ENCODE assay signal across 37 cellular contexts in genomic region chr1:228845101-228845500, GRCh38.
"Had no signal": no experiment of that assay in that cellular context is flagged by ENCODE, and none has a peak within 500 bp of the region (broad histone marks: within the 10 kb centered on the region; RNA-seq: fewer than 3 reads in every experiment).

No MANE protein-coding gene starts in this region.

- H3K9me3 Mint-ChIP-seq: activated T-cell treated with anti-CD3 and anti-CD28 coated beads, Interleukin-2, amount 50 U/mL, for 72 hours; activated T-helper 17 cell treated with anti-CD3 and anti-CD28 coated beads, Interleukin-2, amount 50 U/mL, for 72 hours had no signal

- H3K27me3 ChIP-seq: adrenal gland, ascending aorta, body of pancreas, brain microvascular endothelial cell, breast epithelium, cardiac muscle cell had no signal

- H3K9me3 ChIP-seq: ascending aorta, body of pancreas had no signal

- H3K27me3 Mint-ChIP-seq: activated naive CD4-positive, alpha-beta T cell treated with anti-CD3 and anti-CD28 coated beads, Interleukin-2, amount 10 ng/mL, durations not matched to agents 7 days and 5 days; activated naive CD4-positive, alpha-beta T cell treated with anti-CD3 and anti-CD28 coated beads, Interleukin-2, amount 50 U/mL, for 24 hours; activated naive CD8-positive, alpha-beta T cell; activated naive CD8-positive, alpha-beta T cell treated with anti-CD3 and anti-CD28 coated beads for 36 hours; activated naive CD8-positive, alpha-beta T cell treated with anti-CD3 and anti-CD28 coated beads, Interleukin-2, amount 50 U/mL, for 24 hours; activated T-cell treated with anti-CD3 and anti-CD28 coated beads, Interleukin-2, amount 50 U/mL, for 24 hours; activated T-helper 17 cell treated with anti-CD3 and anti-CD28 coated beads, Interleukin-2, amount 50 U/mL, for 72 hours; central memory CD8-positive, alpha-beta T cell had no signal

- H3K4me3 ChIP-seq: adrenal gland, ascending aorta, body of pancreas, breast epithelium, cardiac muscle cell had no signal

- H3K4me3 Mint-ChIP-seq: activated naive CD4-positive, alpha-beta T cell treated with anti-CD3 and anti-CD28 coated beads for 36 hours; activated naive CD4-positive, alpha-beta T cell treated with anti-CD3 and anti-CD28 coated beads, Interleukin-2, amount 10 ng/mL, durations not matched to agents 7 days and 5 days; activated naive CD4-positive, alpha-beta T cell treated with anti-CD3 and anti-CD28 coated beads, Interleukin-2, amount 50 U/mL, for 24 hours; activated naive CD8-positive, alpha-beta T cell; activated naive CD8-positive, alpha-beta T cell treated with anti-CD3 and anti-CD28 coated beads for 36 hours; activated naive CD8-positive, alpha-beta T cell treated with anti-CD3 and anti-CD28 coated beads, Interleukin-2, amount 10 ng/mL, durations not matched to agents 7 days and 5 days; activated naive CD8-positive, alpha-beta T cell treated with anti-CD3 and anti-CD28 coated beads, Interleukin-2, amount 50 U/mL, for 24 hours; activated T-cell treated with anti-CD3 and anti-CD28 coated beads, Interleukin-2, amount 50 U/mL, for 24 hours; activated T-cell treated with anti-CD3 and anti-CD28 coated beads, Interleukin-2, amount 50 U/mL, for 4 hours; activated T-cell treated with anti-CD3 and anti-CD28 coated beads, Interleukin-2, amount 50 U/mL, for 72 hours; activated T-helper 1 cell treated with anti-CD3 and anti-CD28 coated beads, Interleukin-12 subunit alpha, Interleukin-12 subunit beta, Interleukin-2, Interleukin-4 antibody, amounts not matched to agents 30 ng/mL and 10 ng/mL and 1 ng/mL, durations not matched to agents 14 hours and 24 hours and 36 hours; activated T-helper 17 cell treated with anti-CD3 and anti-CD28 coated beads, Interleukin-2, amount 50 U/mL, for 72 hours; brain; central memory CD8-positive, alpha-beta T cell had no signal

- H3K27ac Mint-ChIP-seq: activated naive CD4-positive, alpha-beta T cell treated with anti-CD3 and anti-CD28 coated beads for 36 hours; activated naive CD4-positive, alpha-beta T cell treated with anti-CD3 and anti-CD28 coated beads, Interleukin-2, amount 10 ng/mL, durations not matched to agents 7 days and 5 days; activated naive CD4-positive, alpha-beta T cell treated with anti-CD3 and anti-CD28 coated beads, Interleukin-2, amount 50 U/mL, for 24 hours; activated naive CD4-positive, alpha-beta T cell treated with anti-CD3 and anti-CD28 coated beads, Interleukin-2, amount 50 U/mL, for 72 hours; activated naive CD8-positive, alpha-beta T cell; activated naive CD8-positive, alpha-beta T cell treated with anti-CD3 and anti-CD28 coated beads for 36 hours; activated naive CD8-positive, alpha-beta T cell treated with anti-CD3 and anti-CD28 coated beads, Interleukin-2, amount 10 ng/mL, durations not matched to agents 7 days and 5 days; activated naive CD8-positive, alpha-beta T cell treated with anti-CD3 and anti-CD28 coated beads, Interleukin-2, amount 50 U/mL, for 24 hours; activated T-cell treated with anti-CD3 and anti-CD28 coated beads, Interleukin-2, amount 50 U/mL, for 24 hours; activated T-cell treated with anti-CD3 and anti-CD28 coated beads, Interleukin-2, amount 50 U/mL, for 72 hours; activated T-helper 1 cell treated with anti-CD3 and anti-CD28 coated beads, Interleukin-12 subunit alpha, Interleukin-12 subunit beta, Interleukin-2, Interleukin-4 antibody, amounts not matched to agents 30 ng/mL and 10 ng/mL and 1 ng/mL, durations not matched to agents 14 hours and 24 hours and 36 hours; activated T-helper 17 cell treated with anti-CD3 and anti-CD28 coated beads, Interleukin-2, amount 50 U/mL, for 72 hours; activated T-helper 2 cell treated with anti-CD3 and anti-CD28 coated beads, Interferon-gamma antibody, Interleukin-2, Interleukin-4, amounts not matched to agents 10 μg/mL and 5 μg/mL and 100 μg/mL, durations not matched to agents 14 hours and 24 hours and 36 hours; brain had no signal

- H3K36me3 Mint-ChIP-seq: activated naive CD4-positive, alpha-beta T cell treated with anti-CD3 and anti-CD28 coated beads, Interleukin-2, amount 50 U/mL, for 24 hours; activated naive CD8-positive, alpha-beta T cell treated with anti-CD3 and anti-CD28 coated beads, Interleukin-2, amount 10 ng/mL, durations not matched to agents 7 days and 5 days had no signal

- H3K4me1 Mint-ChIP-seq: activated naive CD4-positive, alpha-beta T cell treated with anti-CD3 and anti-CD28 coated beads, Interleukin-2, amount 50 U/mL, for 24 hours; activated naive CD8-positive, alpha-beta T cell treated with anti-CD3 and anti-CD28 coated beads for 36 hours; activated naive CD8-positive, alpha-beta T cell treated with anti-CD3 and anti-CD28 coated beads, Interleukin-2, amount 50 U/mL, for 24 hours; activated T-helper 17 cell treated with anti-CD3 and anti-CD28 coated beads, Interleukin-2, amount 50 U/mL, for 72 hours; central memory CD8-positive, alpha-beta T cell had no signal

- DNase-seq: activated effector memory CD4-positive, alpha-beta T cell treated with anti-CD3 and anti-CD28 coated beads, Interleukin-2, amount 50 U/mL, for 16 hours; activated effector memory CD4-positive, alpha-beta T cell treated with Interleukin-2 at 50 U/mL for 16 hours; activated gamma-delta T cell; activated gamma-delta T cell treated with Interleukin-2 at 50 U/mL for 16 hours; activated naive CD4-positive, alpha-beta T cell; activated naive CD4-positive, alpha-beta T cell treated with anti-CD3 and anti-CD28 coated beads for 36 hours; activated naive CD4-positive, alpha-beta T cell treated with anti-CD3 and anti-CD28 coated beads, Interleukin-2, amount 10 ng/mL, durations not matched to agents 7 days and 5 days; activated naive CD4-positive, alpha-beta T cell treated with anti-CD3 and anti-CD28 coated beads, Interleukin-2, amount 50 U/mL, for 16 hours; activated naive CD4-positive, alpha-beta T cell treated with Interleukin-2 at 50 U/mL for 16 hours; activated naive CD8-positive, alpha-beta T cell treated with anti-CD3 and anti-CD28 coated beads for 36 hours; activated naive CD8-positive, alpha-beta T cell treated with anti-CD3 and anti-CD28 coated beads, Interleukin-2, amount 10 ng/mL, durations not matched to agents 7 days and 5 days; activated naive CD8-positive, alpha-beta T cell treated with anti-CD3 and anti-CD28 coated beads, Interleukin-2, amount 50 U/mL, for 24 hours; activated T-cell treated with anti-CD3 and anti-CD28 coated beads, Interleukin-2, amount 50 U/mL, for 1 hour; activated T-cell treated with anti-CD3 and anti-CD28 coated beads, Interleukin-2, amount 50 U/mL, for 24 hours; activated T-cell treated with anti-CD3 and anti-CD28 coated beads, Interleukin-2, amount 50 U/mL, for 4 hours; activated T-cell treated with anti-CD3 and anti-CD28 coated beads, Interleukin-2, amount 50 U/mL, for 72 hours; adrenal gland; amniotic stem cell; amygdala; anterior cingulate cortex; aorta; body of pancreas; brain microvascular endothelial cell; caudate nucleus; central memory CD4-positive, alpha-beta T cell; cerebellar nuclear complex had no signal

- H3K4me1 ChIP-seq: breast epithelium had no signal

- H3K27ac ChIP-seq: adrenal gland, ascending aorta, body of pancreas, brain microvascular endothelial cell, breast epithelium, cardiac muscle cell had no signal

- ATAC-seq: activated naive CD8-positive, alpha-beta T cell treated with anti-CD3 and anti-CD28 coated beads, Interleukin-2, amount 50 U/mL, for 24 hours; activated T-cell treated with anti-CD3 and anti-CD28 coated beads, Interleukin-2, amount 50 U/mL, for 4 hours; activated T-cell treated with anti-CD3 and anti-CD28 coated beads, Interleukin-2, amount 50 U/mL, for 72 hours; activated T-helper 17 cell treated with anti-CD3 and anti-CD28 coated beads, Interleukin-2, amount 50 U/mL, for 72 hours; body of pancreas had no signal

- H3K36me3 ChIP-seq: adrenal gland, ascending aorta, brain microvascular endothelial cell, breast epithelium, cardiac muscle cell had no signal
